13 cellular contexts compared by ENCODE assay signal in the genomic region with DNA sequence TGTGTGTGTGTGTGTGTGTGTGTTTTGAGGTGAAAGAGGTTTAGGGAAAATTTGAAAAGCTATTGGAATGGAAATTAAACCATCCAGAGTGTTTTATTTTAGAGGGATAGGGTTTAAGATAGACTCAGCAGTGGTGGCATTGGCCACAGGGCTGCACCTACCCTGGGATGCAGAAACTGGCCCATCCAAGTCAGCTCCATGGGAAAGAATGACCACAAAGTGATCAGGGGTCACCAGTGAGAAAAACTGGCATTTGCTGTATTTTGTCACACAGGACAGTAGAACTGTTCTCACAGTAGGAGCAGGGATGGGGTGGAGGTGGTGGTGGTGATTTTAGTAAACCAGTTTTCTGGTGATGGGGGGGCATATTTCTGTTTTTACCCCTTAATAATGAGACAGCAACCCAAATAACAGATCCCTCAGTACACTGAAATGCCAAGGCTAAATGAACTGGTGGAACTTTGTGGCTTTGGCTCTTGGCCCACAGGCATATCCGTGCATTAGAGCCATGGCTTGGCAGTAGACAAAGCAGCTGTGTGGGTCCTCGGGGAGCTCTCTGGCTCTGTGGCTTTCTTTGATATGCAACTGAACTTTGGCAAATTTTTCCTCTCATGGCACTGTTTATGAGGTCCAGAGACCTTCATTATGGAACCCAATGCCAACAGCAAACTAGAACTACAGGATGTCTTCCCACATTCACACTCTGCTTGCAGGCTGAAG.
DNase-seq lines count a peak whose midpoint lies in the region; ATAC-seq and TF ChIP-seq lines count a peak whose summit lies in the region.
"Had no signal": no experiment of that assay in that cellular context is flagged by ENCODE, and none has a peak within 500 bp of the region (broad histone marks: within the 10 kb centered on the region; RNA-seq: fewer than 3 reads in every experiment).

No MANE protein-coding gene starts in this region.

- peaks cover 30% of the 10 kb centered on the region for H3K4me1 ChIP-seq in osteoblast (ENCODE audit: insufficient read depth, low read length)
- H3K4me1 ChIP-seq: HAP-1 had no signal

- no peaks in the 10 kb centered on the region for H3K36me3 Mint-ChIP-seq in Calu3 (ENCODE audit: insufficient read depth, unreplicated experiment)

- CTCF ChIA-PET in Calu3 (lab: Charles Lee): no interaction called here

- no peaks in the 10 kb centered on the region for H3K27me3 Mint-ChIP-seq in Calu3 (ENCODE audit: unreplicated experiment)
- H3K27me3 Mint-ChIP-seq: naive thymus-derived CD4-positive, alpha-beta T cell; type B pancreatic cell had no signal

- no peaks in the 10 kb centered on the region for H3K9me3 Mint-ChIP-seq in Calu3 (ENCODE audit: low read depth, unreplicated experiment)

- TF ChIP-seq CTCF in Calu3 (IDR thresholded peaks at IDR 0.05; ENCODE audit: unreplicated experiment): no peak
- TF ChIP-seq CTCF in osteoblast (IDR thresholded peaks at IDR 0.05; ENCODE audit: extremely low read depth, low read depth, low read length): no peak

- H3K79me2 ChIP-seq in osteoblast (ENCODE audit: insufficient read depth, low read length): no peaks in the 10 kb centered on the region
- H3K79me2 ChIP-seq: hepatocyte had no signal

- ATAC-seq in HG03378 (IDR thresholded peaks at IDR 0.05; ENCODE audit: unreplicated experiment): no peak
- no peak for ATAC-seq in GM21423 (IDR thresholded peaks at IDR 0.05; ENCODE audit: unreplicated experiment)
- ATAC-seq: naive thymus-derived CD4-positive, alpha-beta T cell had no signal

- no TSS peak for BruUV-seq in Calu3 (replicated peaks; lab: Mats Ljungman, UMichigan)

- H3K27ac Mint-ChIP-seq in Calu3 (ENCODE audit: unreplicated experiment): no peak overlapping the region
- H3K27ac Mint-ChIP-seq: type B pancreatic cell had no signal

- no peak overlapping the region for H3K27ac ChIP-seq in osteoblast (ENCODE audit: low read depth, low read length)
- H3K27ac ChIP-seq: hepatocyte had no signal

- H2AFZ ChIP-seq in osteoblast (ENCODE audit: low read length): no peak overlapping the region
- H2AFZ ChIP-seq: hepatocyte had no signal

- DNase-seq in Calu3: peak; percentile 22
- peak; percentile 83 for DNase-seq in NCI-H2107 treated with DMSO at 0.1 percent for 48 hours (lab: John Stamatoyannopoulos, UW; ENCODE audit: unreplicated experiment)
- DNase-seq in epidermal melanocyte (ENCODE audit: insufficient read length, low spot score): peak; percentile 87
- no peak for DNase-seq in osteoblast (ENCODE audit: insufficient read length, low spot score, missing footprints)
- no peak for DNase-seq in hepatic stellate cell (ENCODE audit: low spot score)
- no peak for DNase-seq in RKO (ENCODE audit: low spot score)
- DNase-seq: naive thymus-derived CD4-positive, alpha-beta T cell; NCI-H2029 treated with DMSO at 0.1 percent for 48 hours had no signal

- no peaks in the 10 kb centered on the region for H4K20me1 ChIP-seq in osteoblast (ENCODE audit: insufficient read depth, low read length)

- H3K4me1 Mint-ChIP-seq in Calu3 (ENCODE audit: low read depth, unreplicated experiment): peaks cover 25% of the 10 kb centered on the region

- no peak overlapping the region for H3K4me3 ChIP-seq in osteoblast (ENCODE audit: insufficient read depth, low read length)
- H3K4me3 ChIP-seq: HAP-1, hepatocyte had no signal

- intact Hi-C loops in Calu3 (cut with micrococcal nuclease; ENCODE audit: unreplicated experiment): no loop called here

- peak overlapping the region; percentile 31 for H3K4me2 ChIP-seq in osteoblast (ENCODE audit: insufficient read depth, low read length)
- H3K4me2 ChIP-seq: hepatocyte had no signal

- no peaks in the 10 kb centered on the region for H3K9me3 ChIP-seq in osteoblast (ENCODE audit: low read depth, low read length)
- H3K9me3 ChIP-seq: HAP-1 had no signal

- H3K36me3 ChIP-seq in osteoblast (ENCODE audit: insufficient read depth, low read length): no peaks in the 10 kb centered on the region
- H3K36me3 ChIP-seq: HAP-1 had no signal

- H3K27me3 ChIP-seq in osteoblast (ENCODE audit: insufficient read depth, low read length): no peaks in the 10 kb centered on the region
- H3K27me3 ChIP-seq: hepatocyte had no signal

- H3K4me3 Mint-ChIP-seq in Calu3 (ENCODE audit: low read depth, unreplicated experiment): no peak overlapping the region
- H3K4me3 Mint-ChIP-seq: naive thymus-derived CD4-positive, alpha-beta T cell; type B pancreatic cell had no signal

Comparison
In these comparisons a context has a peak if more than half of its experiments do, and no peak if none do; other contexts are left out.
1. DNase-seq: peak in Calu3 (single experiment), NCI-H2107 treated with DMSO at 0.1 percent for 48 hours (single experiment) and epidermal melanocyte (single experiment); none in osteoblast (single experiment), hepatic stellate cell (single experiment) and RKO (single experiment).